In genomic region chr2:69677914-69678313, GRCh38 we compare ENCODE assay signal across 18 cellular contexts. TPM values are rescaled to one million over a fixed set of nuclear protein-coding genes. Genes with fewer than 3 reads are reported as not detected.
DNase-seq lines count a peak whose midpoint lies in the region; ATAC-seq, FAIRE-seq and TF ChIP-seq lines count a peak whose summit lies in the region.
"Had no signal": no experiment of that assay in that cellular context is flagged by ENCODE, and none has a peak within 500 bp of the region (broad histone marks: within the 10 kb centered on the region; RNA-seq: fewer than 3 reads in every experiment).

No MANE protein-coding gene starts in this region.

- no peak for TF ChIP-seq POLR2A in K562 (conservative IDR thresholded peaks at IDR 0.05)

- WGBS in K562 (ENCODE audit: insufficient coverage, low coverage, missing lambda C conversion rate) = 36% methylated on average over 5 of the region's 5 CpGs

- H3K9me3 ChIP-seq in CD4-positive, alpha-beta memory T cell (ENCODE audit: control insufficient read depth in 1 of 2, low read length in 2 of 2) = no peaks in the 10 kb centered on the region
- H3K9me3 ChIP-seq in K562 (replicated peaks; ENCODE audit: control insufficient read depth, insufficient read depth, low read depth, low read length) = no peaks in the 10 kb centered on the region
- H3K9me3 ChIP-seq: BE2C, MG63 had no signal

- no peak overlapping the region for H3K4me3 ChIP-seq in CD4-positive, alpha-beta memory T cell (ENCODE audit: low read length in 2 of 2)
- H3K4me3 ChIP-seq in K562 = no peak overlapping the region
- H3K4me3 ChIP-seq: GM23338, MG63 had no signal

- H3K27ac ChIP-seq in 22Rv1 = peak overlapping the region; percentile 99
- no peak overlapping the region for H3K27ac ChIP-seq in CD4-positive, alpha-beta memory T cell (ENCODE audit: low read depth, low read length)
- no peak overlapping the region for H3K27ac ChIP-seq in K562 (ENCODE audit: extremely low read depth, low read depth, low read length)
- H3K27ac ChIP-seq: HL-60 had no signal

- peaks cover 13 to 28% (median 21%) of the 10 kb centered on the region in 4 donors for H3K4me1 Mint-ChIP-seq in CD4-positive, alpha-beta memory T cell
- peaks cover 53% of the 10 kb centered on the region for H3K4me1 Mint-ChIP-seq in activated CD4-positive, alpha-beta memory T cell treated with anti-CD3 and anti-CD28 coated beads, Interleukin-2, amount 10 ng/mL, durations not matched to agents 7 days and 5 days

- no peaks in the 10 kb centered on the region for H3K27me3 Mint-ChIP-seq in CD4-positive, alpha-beta memory T cell
- H3K27me3 Mint-ChIP-seq in activated CD4-positive, alpha-beta memory T cell treated with anti-CD3 and anti-CD28 coated beads, Interleukin-2, amount 10 ng/mL, durations not matched to agents 7 days and 5 days = no peaks in the 10 kb centered on the region

- H3K9ac ChIP-seq in K562 (ENCODE audit: insufficient read depth in 1 of 2, low read depth in 2 of 2, low read length in 2 of 2) = no peak overlapping the region

- H3K36me3 Mint-ChIP-seq in CD4-positive, alpha-beta memory T cell = no peaks in the 10 kb centered on the region
- peaks cover 10% of the 10 kb centered on the region for H3K36me3 Mint-ChIP-seq in activated CD4-positive, alpha-beta memory T cell treated with anti-CD3 and anti-CD28 coated beads, Interleukin-2, amount 10 ng/mL, durations not matched to agents 7 days and 5 days (ENCODE audit: low read depth)

- H3K27ac Mint-ChIP-seq in CD4-positive, alpha-beta memory T cell = peak overlapping the region in 1 of 7 donors; percentile 18
- peak overlapping the region; percentile 79 for H3K27ac Mint-ChIP-seq in activated CD4-positive, alpha-beta memory T cell treated with anti-CD3 and anti-CD28 coated beads, Interleukin-2, amount 10 ng/mL, durations not matched to agents 7 days and 5 days
- H3K27ac Mint-ChIP-seq: GM23338 had no signal

- H3K9me1 ChIP-seq in K562 (ENCODE audit: control insufficient read depth, insufficient read depth, low read length) = no peaks in the 10 kb centered on the region

- no peak for DNase-seq in CD4-positive, alpha-beta memory T cell
- DNase-seq in activated CD4-positive, alpha-beta memory T cell treated with anti-CD3 and anti-CD28 coated beads, Interleukin-2, amount 10 ng/mL, durations not matched to agents 7 days and 5 days = no peak
- DNase-seq in K562 (ENCODE audit: extremely low read depth in 1 of 4, low spot score in 3 of 4) = no peak
- DNase-seq in iPS-NIHi7 (ENCODE audit: extremely low spot score) = no peak
- no peak for DNase-seq in LoVo (ENCODE audit: low spot score)
- DNase-seq: BE2C, DMS 273 treated with DMSO at 0.1 percent for 48 hours, KG1, MG63, NCI-H1105 treated with DMSO at 0.1 percent for 48 hours, NCI-H187, NCI-H2171, NCI-H510A, SHP77 had no signal

- TF ChIP-seq CTCF in 22Rv1 (IDR thresholded peaks at IDR 0.05) (no peak), K562 (IDR thresholded peaks at IDR 0.05 in 2 of 3, conservative IDR thresholded peaks at IDR 0.05 in 1 of 3; ENCODE audit: insufficient read depth in 2 of 3, low read depth in 1 of 3, low read length in 3 of 3) (no peak)

- in situ Hi-C loops in K562 (cut with MboI) = no loop called here

- H2AFZ ChIP-seq in K562 (ENCODE audit: low read depth, low read length) = peak overlapping the region; percentile 15; the same call in 1 of the 2 replicates
- H2AFZ ChIP-seq: GM23338 had no signal

- H3K9me3 Mint-ChIP-seq in CD4-positive, alpha-beta memory T cell = peaks cover 0 to 2% (median 0%) of the 10 kb centered on the region in 8 donors
- peaks cover 4% of the 10 kb centered on the region for H3K9me3 Mint-ChIP-seq in activated CD4-positive, alpha-beta memory T cell treated with anti-CD3 and anti-CD28 coated beads, Interleukin-2, amount 10 ng/mL, durations not matched to agents 7 days and 5 days
- H3K9me3 Mint-ChIP-seq: GM23338 had no signal

- no peak for ATAC-seq in K562
- no peak for ATAC-seq in HG02623 (IDR thresholded peaks at IDR 0.05; ENCODE audit: unreplicated experiment)
- ATAC-seq: GM23338 had no signal

- no TSS peak for BruUV-seq in K562 (replicated peaks; lab: Mats Ljungman, UMichigan)

- H3K4me2 ChIP-seq in K562 (ENCODE audit: insufficient read depth, low read length) = no peak overlapping the region
- H3K4me2 ChIP-seq: GM23338 had no signal

- H3K4me1 ChIP-seq in CD4-positive, alpha-beta memory T cell (ENCODE audit: insufficient read depth, low read length) = peaks cover 6% of the 10 kb centered on the region
- peaks cover 0 to 4% of the 10 kb centered on the region in 2 experiments; a peak in 4 of 5 replicates for H3K4me1 ChIP-seq in K562 (replicated peaks in 1 of 2; ENCODE audit: control insufficient read depth in 2 of 2, insufficient read depth in 2 of 2, low read length in 2 of 2)
- H3K4me1 ChIP-seq: BE2C had no signal

- H4K20me1 ChIP-seq in K562 (replicated peaks; ENCODE audit: control insufficient read depth, insufficient read depth, low read length) = no peaks in the 10 kb centered on the region

- POLR2A ChIA-PET in CD4-positive, alpha-beta memory T cell (lab: Charles Lee; ENCODE audit: partially characterized antibody) = interaction anchor here (0.8 to 1.5 kb wide), 3 partner anchors 17 to 34 kb away, joined by 3 to 8 read pairs (median 4); partner anchors contain the start of gene AAK1
- POLR2A ChIA-PET in activated CD4-positive, alpha-beta memory T cell treated with anti-CD3 and anti-CD28 coated beads, Interleukin-2, amount 10 ng/mL, durations not matched to agents 7 days and 5 days (lab: Charles Lee) = interaction anchor here (1.0 to 5.5 kb wide), 5 partner anchors 8 to 45 kb away, joined by 3 to 21 read pairs (median 4); partner anchors contain the start of gene AAK1
- POLR2A ChIA-PET in K562 (lab: Yijun Ruan, JAX) = interaction anchor here (1.2 kb wide), 1 partner anchor 16 kb away, joined by 3 read pairs; no protein-coding TSS in a partner anchor

- H3K4me3 Mint-ChIP-seq in CD4-positive, alpha-beta memory T cell = peak overlapping the region in 7 of 8 donors; percentile 6 to 73 (median 46)
- H3K4me3 Mint-ChIP-seq in activated CD4-positive, alpha-beta memory T cell treated with anti-CD3 and anti-CD28 coated beads, Interleukin-2, amount 10 ng/mL, durations not matched to agents 7 days and 5 days = peak overlapping the region; percentile 22
- H3K4me3 Mint-ChIP-seq: GM23338 had no signal

- FAIRE-seq in K562 (lab: Jason Lieb, UNC) = no peak

- CTCF ChIA-PET in CD4-positive, alpha-beta memory T cell (lab: Charles Lee; ENCODE audit: partially characterized antibody) = interaction anchor here (0.5 to 1.9 kb wide), 3 partner anchors 22 to 84 kb away, joined by 3 to 7 read pairs (median 4); no protein-coding TSS in a partner anchor
- CTCF ChIA-PET in activated CD4-positive, alpha-beta memory T cell treated with anti-CD3 and anti-CD28 coated beads, Interleukin-2, amount 10 ng/mL, durations not matched to agents 7 days and 5 days (lab: Charles Lee) = interaction anchor here (0.9 to 1.3 kb wide), 2 partner anchors 47 to 113 kb away, joined by 3 read pairs; no protein-coding TSS in a partner anchor
- CTCF ChIA-PET in K562 (lab: Yijun Ruan, JAX; ENCODE audit: low intra/inter-chr PET ratio) = no interaction called here

- no peaks in the 10 kb centered on the region for H3K36me3 ChIP-seq in CD4-positive, alpha-beta memory T cell (ENCODE audit: insufficient read depth, low read length)
- no peaks in the 10 kb centered on the region for H3K36me3 ChIP-seq in K562 (ENCODE audit: control insufficient read depth, insufficient read depth, low read length)
- H3K36me3 ChIP-seq: BE2C, MG63 had no signal

- intact Hi-C loops in CD4-positive, alpha-beta memory T cell (cut with micrococcal nuclease) = no loop called here
- intact Hi-C loops in K562 (cut with micrococcal nuclease) = no loop called here

- TF ChIP-seq RAD21 in K562 (CRISPR knock-in tag; conservative IDR thresholded peaks at IDR 0.05 in 1 of 2, IDR thresholded peaks at IDR 0.05 in 1 of 2) = no peak

- no peaks in the 10 kb centered on the region for H3K27me3 ChIP-seq in CD4-positive, alpha-beta memory T cell (ENCODE audit: insufficient read depth, low read length)
- no peaks in the 10 kb centered on the region for H3K27me3 ChIP-seq in K562 (ENCODE audit: control insufficient read depth in 2 of 2, insufficient read depth in 2 of 2, low read length in 2 of 2)
- H3K27me3 ChIP-seq: BE2C, MG63 had no signal

- TF ChIP-seq EP300 in K562 (IDR thresholded peaks at IDR 0.05; ENCODE audit: low read length) = no peak

- H3K79me2 ChIP-seq in K562 (ENCODE audit: control insufficient read depth, insufficient read depth, low read length) = no peaks in the 10 kb centered on the region

TF ChIP-seq in K562, 482 proteins besides CTCF, POLR2A, EP300 and RAD21:
- TF ChIP-seq ZNF354B (CRISPR knock-in tag; IDR thresholded peaks at IDR 0.05) (peak; percentile 91), ARID2 (IDR thresholded peaks at IDR 0.05) (no peak), ZNF347 (CRISPR knock-in tag; IDR thresholded peaks at IDR 0.05; ENCODE audit: low read depth) (no peak), ZNF507 (tag; conservative IDR thresholded peaks at IDR 0.05) (peak; percentile 99), ZNF766 (CRISPR knock-in tag; conservative IDR thresholded peaks at IDR 0.05) (0 out of 2 replicates have a peak, but pooled peaks have one; percentile 35)

RNA-seq across cellular contexts. Expression of gene AAK1, which starts 34.4 kb away (rescaled TPM):
- 100 to 1,000 TPM; 220 to 225 TPM for total RNA-seq in CD4-positive, alpha-beta memory T cell
- polyA plus RNA-seq in CD4-positive, alpha-beta memory T cell = 100 to 1,000 TPM in 1 of 2 donors, 10 to 100 TPM in 1; 27.6 to 129 TPM
- 100 to 1,000 TPM; 115 to 121 TPM for total RNA-seq in activated CD4-positive, alpha-beta memory T cell treated with anti-CD3 and anti-CD28 coated beads, Interleukin-2, amount 10 ng/mL, durations not matched to agents 7 days and 5 days
- total RNA-seq in K562 (2011; cell fraction: chromatin; rRNA removed; ENCODE audit: low replicate concordance) = 34.4 and 78.8 TPM in 2 replicates
- total RNA-seq in K562 (2011; cell fraction: nucleolus; rRNA removed) = 16.3 and 20.0 TPM in 2 replicates
- 38.6 and 69.9 TPM in 2 replicates for total RNA-seq in K562 (2011; cell fraction: nucleoplasm; rRNA removed)
- total RNA-seq in K562 (2014; rRNA removed) (8.3 and 8.9 TPM in 2 replicates), K562 (2014; rRNA removed; fragmentation: Illumina TruSeq; extraction: Trizol) (6.0 and 6.9 TPM in 2 replicates), K562 (2015; rRNA removed; fragmentation: Illumina TruSeq; extraction: Trizol) (5.5 and 6.8 TPM in 2 replicates), K562 (2021) (13.8 and 17.1 TPM in 2 replicates)
- polyA plus RNA-seq in K562 (2011; rRNA removed) (3.2 and 5.1 TPM in 2 replicates), K562 (2014; fragmentation: Illumina TruSeq; extraction: Trizol) (6.2 and 7.2 TPM in 2 replicates), K562 (2014; fragmentation: Nextera tagmentation; extraction: Ambion mirVana) (1 to 10 TPM in 1 of 2 experiments, under 1 TPM in 1; 0.89 to 2.4 TPM), K562 (2014; rRNA removed) (5.3 and 7.1 TPM in 2 replicates)
- 2.8 and 3.3 TPM in 2 replicates for polyA plus RNA-seq in K562 (2011; cell fraction: cytosol; rRNA removed)
- polyA plus RNA-seq in K562 (2011; cell fraction: nucleus; rRNA removed) = 4.5 and 10.2 TPM in 2 replicates
- 8.1 and 15.8 TPM in 2 replicates for polyA plus RNA-seq in K562 (2012)
- 10.5 and 18.0 TPM in 2 replicates for polyA minus RNA-seq in K562 (2011; rRNA and poly(A)+ RNA removed)
- polyA minus RNA-seq in K562 (2011; cell fraction: cytosol; rRNA and poly(A)+ RNA removed) = 4.7 and 7.4 TPM in 2 replicates
- 8.7 and 10.9 TPM in 2 replicates for polyA minus RNA-seq in K562 (2011; cell fraction: nucleus; rRNA and poly(A)+ RNA removed)
